In the genomic region with DNA sequence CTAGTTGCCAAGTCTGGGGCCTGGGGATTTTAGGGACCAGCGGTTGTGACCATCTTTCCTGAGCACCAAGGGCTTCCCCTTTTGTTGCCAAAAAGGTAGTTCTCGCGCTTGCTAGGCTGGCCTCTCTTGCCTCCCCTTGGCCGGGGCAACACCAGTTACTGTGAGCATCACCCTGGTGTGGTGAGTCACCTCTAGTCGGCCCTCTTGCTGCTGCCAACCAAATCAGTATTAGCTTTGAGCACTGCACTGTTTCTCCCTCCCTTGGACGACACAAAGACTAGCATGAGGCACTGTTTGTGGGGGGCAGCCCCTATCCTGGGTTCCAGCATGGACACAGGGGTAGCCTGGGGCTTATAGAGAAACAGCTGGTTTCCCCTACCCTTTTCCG, we compare ENCODE assay signal across 21 cellular contexts. TPM values are rescaled to one million over a fixed set of nuclear protein-coding genes. Genes with fewer than 3 reads are reported as not detected.
DNase-seq lines count a peak whose midpoint lies in the region; ATAC-seq, FAIRE-seq and TF ChIP-seq lines count a peak whose summit lies in the region.
"Had no signal": no experiment of that assay in that cellular context is flagged by ENCODE, and none has a peak within 500 bp of the region (broad histone marks: within the 10 kb centered on the region; RNA-seq: fewer than 3 reads in every experiment).

No MANE protein-coding gene starts in this region.

- H3K27ac Mint-ChIP-seq in activated naive CD4-positive, alpha-beta T cell treated with anti-CD3 and anti-CD28 coated beads, Interleukin-2, amount 10 ng/mL, durations not matched to agents 7 days and 5 days = no peak overlapping the region
- H3K27ac Mint-ChIP-seq: stimulated activated effector memory CD8-positive, alpha-beta T cell treated with anti-CD3 and anti-CD28 coated beads, Interleukin-12 subunit alpha, Interleukin-12 subunit beta, amount 100 ng/mL, for 72 hours had no signal

- H3K27me3 ChIP-seq in endothelial cell of umbilical vein (ENCODE audit: control insufficient read depth in 2 of 2, insufficient read depth in 2 of 2, low read length in 2 of 2) = no peaks in the 10 kb centered on the region
- H3K27me3 ChIP-seq: colonic mucosa, gastrocnemius medialis had no signal

- CTCF ChIA-PET in endothelial cell of umbilical vein (lab: Charles Lee) = interaction anchor here (3.3 kb wide), 1 partner anchor 13 kb away, joined by 24 read pairs; no protein-coding TSS in a partner anchor
- CTCF ChIA-PET in activated naive CD4-positive, alpha-beta T cell treated with anti-CD3 and anti-CD28 coated beads, Interleukin-2, amount 10 ng/mL, durations not matched to agents 7 days and 5 days (lab: Charles Lee) = no interaction called here

- no peak overlapping the region for H3K4me3 Mint-ChIP-seq in activated naive CD4-positive, alpha-beta T cell treated with anti-CD3 and anti-CD28 coated beads, Interleukin-2, amount 10 ng/mL, durations not matched to agents 7 days and 5 days
- H3K4me3 Mint-ChIP-seq: CD14-positive monocyte; naive B cell; stimulated activated effector memory CD8-positive, alpha-beta T cell treated with anti-CD3 and anti-CD28 coated beads, Interleukin-12 subunit alpha, Interleukin-12 subunit beta, amount 100 ng/mL, for 72 hours had no signal

- BruUV-seq in endothelial cell of umbilical vein (replicated peaks; lab: Mats Ljungman, UMichigan) = no TSS peak

- peaks cover 3% of the 10 kb centered on the region for H3K79me2 ChIP-seq in endothelial cell of umbilical vein (ENCODE audit: control insufficient read depth, insufficient read depth, low read length)

- no peak for TF ChIP-seq POLR2A in endothelial cell of umbilical vein (IDR thresholded peaks at IDR 0.05; ENCODE audit: low read depth, low read length)

- POLR2A ChIA-PET in endothelial cell of umbilical vein (lab: Charles Lee) = no interaction called here

- intact Hi-C loops in endothelial cell of umbilical vein (cut with micrococcal nuclease) = no loop called here

- H3K36me3 ChIP-seq in endothelial cell of umbilical vein (ENCODE audit: control insufficient read depth in 2 of 2, extremely low read depth in 1 of 2, insufficient read depth in 2 of 2, low read length in 2 of 2) = peaks cover 39 to 69% of the 10 kb centered on the region in 2 experiments

- no peak overlapping the region for H3K4me3 ChIP-seq in endothelial cell of umbilical vein (replicated peaks in 1 of 3; ENCODE audit: insufficient read depth in 1 of 3, low read depth in 1 of 3, low read length in 3 of 3)
- H3K4me3 ChIP-seq: colonic mucosa, gastrocnemius medialis, K562 had no signal

- no peaks in the 10 kb centered on the region for H3K4me1 Mint-ChIP-seq in activated naive CD4-positive, alpha-beta T cell treated with anti-CD3 and anti-CD28 coated beads, Interleukin-2, amount 10 ng/mL, durations not matched to agents 7 days and 5 days
- H3K4me1 Mint-ChIP-seq: CD14-positive monocyte; naive B cell; stimulated activated effector memory CD8-positive, alpha-beta T cell treated with anti-CD3 and anti-CD28 coated beads, Interleukin-12 subunit alpha, Interleukin-12 subunit beta, amount 100 ng/mL, for 72 hours had no signal

- no peak overlapping the region for H3K27ac ChIP-seq in endothelial cell of umbilical vein (ENCODE audit: insufficient read depth, low read depth, low read length)
- H3K27ac ChIP-seq: colonic mucosa had no signal

- H3K4me1 ChIP-seq in endothelial cell of umbilical vein (ENCODE audit: control insufficient read depth, extremely low read depth, insufficient read depth, low read length) = no peaks in the 10 kb centered on the region
- H3K4me1 ChIP-seq: colonic mucosa, gastrocnemius medialis had no signal

- H3K9me3 Mint-ChIP-seq in activated naive CD4-positive, alpha-beta T cell treated with anti-CD3 and anti-CD28 coated beads, Interleukin-2, amount 10 ng/mL, durations not matched to agents 7 days and 5 days = no peaks in the 10 kb centered on the region
- H3K9me3 Mint-ChIP-seq: stimulated activated effector memory CD8-positive, alpha-beta T cell treated with anti-CD3 and anti-CD28 coated beads, Interleukin-12 subunit alpha, Interleukin-12 subunit beta, amount 100 ng/mL, for 72 hours had no signal

- no peaks in the 10 kb centered on the region for H3K9me3 ChIP-seq in endothelial cell of umbilical vein (replicated peaks; ENCODE audit: control insufficient read depth, insufficient read depth, low read length)
- H3K9me3 ChIP-seq: colonic mucosa, gastrocnemius medialis had no signal

- no peak overlapping the region for H3K9ac ChIP-seq in endothelial cell of umbilical vein (replicated peaks; ENCODE audit: extremely low read depth, insufficient read depth, low read length)

- H4K20me1 ChIP-seq in endothelial cell of umbilical vein (replicated peaks; ENCODE audit: control insufficient read depth, extremely low read depth, insufficient read depth, low read length) = no peaks in the 10 kb centered on the region

- H2AFZ ChIP-seq in endothelial cell of umbilical vein (ENCODE audit: low read depth, low read length) = no peak overlapping the region

- DNase-seq in Daoy (ENCODE audit: low read depth) (peak; percentile 45), RKO (ENCODE audit: low spot score) (peak; percentile 50), endothelial cell of umbilical vein (ENCODE audit: low read depth, low spot score) (no peak), myocyte (ENCODE audit: low read depth) (peak; percentile 34), NCI-H524 treated with DMSO at 0.1 percent for 48 hours (lab: John Stamatoyannopoulos, UW) (no peak), medulla oblongata (ENCODE audit: extremely low spot score) (no peak)
- DNase-seq in activated naive CD4-positive, alpha-beta T cell treated with anti-CD3 and anti-CD28 coated beads, Interleukin-2, amount 10 ng/mL, durations not matched to agents 7 days and 5 days = no peak
- DNase-seq: activated naive CD4-positive, alpha-beta T cell treated with Interleukin-2 at 50 U/mL for 16 hours; colonic mucosa; gastrocnemius medialis; naive B cell; NCI-H2081; NCI-H774; SIG-M5; stimulated activated CD4-positive, alpha-beta T cell treated with anti-CD3 and anti-CD28 coated beads, Interleukin-4, amount 100 ng/mL, for 1 hour had no signal

- FAIRE-seq in endothelial cell of umbilical vein (lab: Jason Lieb, UNC) = no peak
- FAIRE-seq: K562, TTC549 had no signal

- TF ChIP-seq CTCF in endothelial cell of umbilical vein (IDR thresholded peaks at IDR 0.05; ENCODE audit: extremely low read depth in 1 of 2, insufficient read depth in 1 of 2, low read depth in 1 of 2, low read length in 2 of 2) = no peak

- no peaks in the 10 kb centered on the region for H3K9me1 ChIP-seq in endothelial cell of umbilical vein (replicated peaks; ENCODE audit: control insufficient read depth, extremely low read depth, insufficient read depth, low read length)

- H3K4me2 ChIP-seq in endothelial cell of umbilical vein (ENCODE audit: insufficient read depth, low read length) = no peak overlapping the region

- no peak for ATAC-seq in GM18867 (IDR thresholded peaks at IDR 0.05; ENCODE audit: unreplicated experiment)
- ATAC-seq: K562; stimulated activated effector memory CD8-positive, alpha-beta T cell treated with anti-CD3 and anti-CD28 coated beads, Interleukin-12 subunit alpha, Interleukin-12 subunit beta, amount 100 ng/mL, for 72 hours had no signal

- dilution Hi-C loops in endothelial cell of umbilical vein (cut with MboI; ENCODE audit: extremely low pct_ligation_motif_present, low sequenced_read_pairs) = no loop called here

- H3K27me3 Mint-ChIP-seq in activated naive CD4-positive, alpha-beta T cell treated with anti-CD3 and anti-CD28 coated beads, Interleukin-2, amount 10 ng/mL, durations not matched to agents 7 days and 5 days = peaks cover 5% of the 10 kb centered on the region

- H3K36me3 Mint-ChIP-seq in activated naive CD4-positive, alpha-beta T cell treated with anti-CD3 and anti-CD28 coated beads, Interleukin-2, amount 10 ng/mL, durations not matched to agents 7 days and 5 days = peaks cover 25% of the 10 kb centered on the region

TF ChIP-seq in endothelial cell of umbilical vein, 7 proteins besides CTCF, POLR2A, EP300 and RAD21:
- TF ChIP-seq EZH2 (IDR thresholded peaks at IDR 0.05; ENCODE audit: borderline replicate concordance, low read depth, low read length, severe bottlenecking) (no peak), JUN (IDR thresholded peaks at IDR 0.05; ENCODE audit: borderline replicate concordance, insufficient read depth, insufficient read length, low read depth) (peak; percentile 11)

RNA-seq across cellular contexts. Expression of a gene that starts 6.9 kb away (rescaled TPM):
- 33.0 and 38.6 TPM in 2 replicates for total RNA-seq in Daoy (2014; rRNA removed; shearing (Covaris generic))
- total RNA-seq in endothelial cell of umbilical vein (35.3 and 38.2 TPM in 2 replicates), myocyte (40.4 and 53.4 TPM in 2 replicates)
- 33.1 and 40.1 TPM in 2 replicates for polyA plus RNA-seq in endothelial cell of umbilical vein
- polyA plus RNA-seq in endothelial cell of umbilical vein (2011; cell fraction: cytosol; rRNA removed) = 16.2 and 20.1 TPM in 2 replicates
- 36.6 and 47.6 TPM in 2 replicates for polyA plus RNA-seq in endothelial cell of umbilical vein (2011; cell fraction: nucleus; rRNA removed)
- 14.9 and 17.7 TPM in 2 replicates for polyA plus RNA-seq in endothelial cell of umbilical vein (2012)
- polyA minus RNA-seq in endothelial cell of umbilical vein = 14.3 and 18.3 TPM in 2 replicates
- 33.7 TPM for polyA minus RNA-seq in endothelial cell of umbilical vein (2011; cell fraction: cytosol; rRNA and poly(A)+ RNA removed)
- 9.8 and 16.8 TPM in 2 replicates for polyA minus RNA-seq in endothelial cell of umbilical vein (2011; cell fraction: nucleus; rRNA and poly(A)+ RNA removed)
- 48.0 TPM for polyA plus RNA-seq in myocyte (2012)
- polyA plus RNA-seq: CD14-positive monocyte, K562 had no signal

RNA-seq across cellular contexts. Expression of a gene that starts 32.1 kb away (rescaled TPM):
- not detected in 2 replicates for total RNA-seq in Daoy (2014; rRNA removed; shearing (Covaris generic))
- total RNA-seq in endothelial cell of umbilical vein (not detected in 2 replicates), myocyte (not detected in 2 replicates)
- not detected in 2 replicates for polyA plus RNA-seq in endothelial cell of umbilical vein
- polyA plus RNA-seq in endothelial cell of umbilical vein (2011; cell fraction: cytosol; rRNA removed) = not detected in 2 replicates
- polyA plus RNA-seq in endothelial cell of umbilical vein (2011; cell fraction: nucleus; rRNA removed) = not detected in 2 replicates
- not detected in 2 replicates for polyA plus RNA-seq in endothelial cell of umbilical vein (2012)
- not detected in 2 replicates for polyA minus RNA-seq in endothelial cell of umbilical vein
- polyA minus RNA-seq in endothelial cell of umbilical vein (2011; cell fraction: cytosol; rRNA and poly(A)+ RNA removed) = not detected
- not detected in 2 replicates for polyA minus RNA-seq in endothelial cell of umbilical vein (2011; cell fraction: nucleus; rRNA and poly(A)+ RNA removed)
- polyA plus RNA-seq in myocyte (2012) = not detected
- total RNA-seq: colonic mucosa, gastrocnemius medialis, K562, kidney epithelial cell had no signal
- polyA plus RNA-seq: CD14-positive monocyte, K562 had no signal

Comparison
In these comparisons a context has a peak if more than half of its experiments do, and no peak if none do; other contexts are left out.
1. DNase-seq: peak in Daoy (single experiment), RKO (single experiment) and myocyte (single experiment); none in endothelial cell of umbilical vein (single experiment), NCI-H524 treated with DMSO at 0.1 percent for 48 hours (single experiment), medulla oblongata (single experiment) and activated naive CD4-positive, alpha-beta T cell treated with anti-CD3 and anti-CD28 coated beads, Interleukin-2, amount 10 ng/mL, durations not matched to agents 7 days and 5 days (single experiment).